Comparison of ENCODE assay signal across 4 cellular contexts in the genomic region with DNA sequence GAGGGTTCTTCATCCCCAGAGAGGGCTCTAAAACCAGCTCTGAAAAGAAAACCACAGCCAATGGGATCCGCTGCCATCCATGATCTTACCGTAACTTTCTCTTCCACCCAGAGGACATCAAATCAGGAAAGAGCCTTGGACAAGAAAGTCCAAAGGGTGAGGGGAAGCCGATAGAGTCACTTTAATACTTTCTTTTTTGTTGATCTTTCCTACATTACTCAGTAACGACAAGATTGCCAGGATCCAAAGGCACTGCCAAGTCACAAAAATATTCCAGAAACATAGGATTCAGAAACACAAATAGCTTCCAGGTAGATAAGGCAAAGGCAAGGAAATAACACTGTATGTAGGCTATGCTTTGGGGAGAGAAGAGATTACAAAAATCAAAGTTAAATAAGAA. TPM values are rescaled to one million over a fixed set of nuclear protein-coding genes. Genes with fewer than 3 reads are reported as not detected.
"Had no signal": no experiment of that assay in that cellular context is flagged by ENCODE, and none has a peak within 500 bp of the region (broad histone marks: within the 10 kb centered on the region; RNA-seq: fewer than 3 reads in every experiment).

No MANE protein-coding gene starts in this region.

RNA-seq across cellular contexts. Expression of a gene that starts 17.0 kb away (rescaled TPM):
- total RNA-seq: HepG2, HT-29, HT1080, IMR-90 had no signal
- polyA plus RNA-seq: HepG2, IMR-90 had no signal
